Comparison of ENCODE assay signal across 7 cellular contexts in the genomic region with DNA sequence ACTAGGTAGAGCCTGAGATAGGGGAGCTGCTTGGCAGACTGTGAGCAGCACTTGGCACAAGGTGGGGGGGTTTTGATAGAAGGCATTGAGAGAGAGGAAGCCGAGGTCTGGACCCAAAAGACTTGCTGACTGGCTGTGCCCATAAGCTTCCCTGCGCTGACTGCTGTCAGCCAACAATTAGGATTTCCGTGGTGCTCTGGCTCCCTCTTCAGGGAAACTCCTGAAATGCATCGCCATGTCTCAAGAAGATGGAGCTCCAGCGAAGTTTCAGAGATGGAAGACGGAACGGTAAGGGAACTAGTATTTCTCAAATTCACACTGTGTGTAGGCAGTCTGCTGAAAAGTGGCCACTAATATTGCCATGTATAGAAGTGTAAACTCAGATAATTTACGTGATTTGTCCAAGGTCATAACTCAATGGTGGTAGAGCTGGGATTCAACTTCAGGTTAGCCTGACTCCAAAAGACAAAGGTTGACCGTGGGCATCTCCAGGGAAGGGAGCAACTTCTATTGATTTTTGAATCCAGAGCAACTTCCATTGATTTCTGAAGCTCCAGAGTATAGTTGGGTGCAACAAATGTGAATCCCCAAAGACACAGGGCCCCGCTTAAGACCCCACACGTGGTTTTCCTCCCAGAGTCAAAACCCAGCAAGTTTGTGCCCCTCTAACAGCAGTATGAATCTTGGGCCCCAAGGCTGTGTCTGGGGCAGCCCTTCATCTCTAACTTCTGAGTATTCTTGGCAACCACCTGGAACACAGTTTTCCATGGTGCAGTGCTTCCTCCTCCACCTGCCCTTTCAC. TPM values are rescaled to one million over a fixed set of nuclear protein-coding genes. Genes with fewer than 3 reads are reported as not detected.
DNase-seq lines count a peak whose midpoint lies in the region; TF ChIP-seq lines count a peak whose summit lies in the region.

No MANE protein-coding gene starts in this region.

- intact Hi-C loops in head of caudate nucleus (cut with DNase I) (loop anchor here (2.0 kb wide), 1 partner anchor 270 kb away; no protein-coding TSS in a partner anchor), prostate gland (cut with DNase I) (loop anchor here (5.0 kb wide), 3 partner anchors 266 to 406 kb away; no protein-coding TSS in a partner anchor)

- WGBS in prostate gland: 34% methylated on average over 10 of the region's 11 CpGs

- no peaks in the 10 kb centered on the region for H3K9me3 ChIP-seq in prostate gland

- no peak overlapping the region for H3K4me3 ChIP-seq in prostate gland

- H3K27ac ChIP-seq in prostate gland: no peak overlapping the region

- no peaks in the 10 kb centered on the region for H3K4me1 ChIP-seq in prostate gland (replicated peaks)

- H3K27me3 ChIP-seq in prostate gland (replicated peaks; ENCODE audit: insufficient read depth): no peaks in the 10 kb centered on the region

- TF ChIP-seq POLR2A in prostate gland (IDR thresholded peaks at IDR 0.05): no peak

- TF ChIP-seq CTCF in GM12872 (IDR thresholded peaks at IDR 0.05; ENCODE audit: insufficient read depth, low read depth, low read length) (peak; percentile 91), LNCAP (IDR thresholded peaks at IDR 0.05) (peak; percentile 96), prostate gland (IDR thresholded peaks at IDR 0.05) (peak; percentile 48 to 87 (median 72))

- DNase-seq in SK-N-DZ (ENCODE audit: low spot score) (peak; percentile 51), head of caudate nucleus (peak; percentile 19 to 92 (median 81)), prostate gland (ENCODE audit: low spot score) (peak; percentile 69), ureter (ENCODE audit: low spot score) (peak; percentile 87)
- DNase-seq in activated naive CD4-positive, alpha-beta T cell (lab: John Stamatoyannopoulos, UW): peak; percentile 17 to 64 (median 48)

- H3K36me3 ChIP-seq in prostate gland: no peaks in the 10 kb centered on the region

RNA-seq across cellular contexts. Expression of a gene that starts 44.5 kb away (rescaled TPM):
- polyA plus RNA-seq in SK-N-DZ (2014; cell fraction: cytosol; rRNA removed): not detected in 2 replicates
- not detected in 2 replicates for polyA plus RNA-seq in SK-N-DZ (2014; cell fraction: nucleus; rRNA removed)
- under 1 TPM in 1 of 2 donors, not detected in 1; 0.62 TPM for total RNA-seq in prostate gland
- not detected for total RNA-seq in ureter

RNA-seq across cellular contexts. Expression of a gene that starts 52.0 kb away (rescaled TPM):
- not detected in 2 replicates for polyA plus RNA-seq in SK-N-DZ (2014; cell fraction: cytosol; rRNA removed)
- not detected in 2 replicates for polyA plus RNA-seq in SK-N-DZ (2014; cell fraction: nucleus; rRNA removed)
- total RNA-seq in prostate gland (not detected), ureter (not detected)

RNA-seq across cellular contexts. Expression of a gene that starts 55.7 kb away (rescaled TPM):
- polyA plus RNA-seq in SK-N-DZ (2014; cell fraction: cytosol; rRNA removed): not detected in 2 replicates
- not detected in 2 replicates for polyA plus RNA-seq in SK-N-DZ (2014; cell fraction: nucleus; rRNA removed)
- total RNA-seq in prostate gland: not detected
- not detected for total RNA-seq in ureter
